25 cellular contexts compared by ENCODE assay signal in the genomic region with DNA sequence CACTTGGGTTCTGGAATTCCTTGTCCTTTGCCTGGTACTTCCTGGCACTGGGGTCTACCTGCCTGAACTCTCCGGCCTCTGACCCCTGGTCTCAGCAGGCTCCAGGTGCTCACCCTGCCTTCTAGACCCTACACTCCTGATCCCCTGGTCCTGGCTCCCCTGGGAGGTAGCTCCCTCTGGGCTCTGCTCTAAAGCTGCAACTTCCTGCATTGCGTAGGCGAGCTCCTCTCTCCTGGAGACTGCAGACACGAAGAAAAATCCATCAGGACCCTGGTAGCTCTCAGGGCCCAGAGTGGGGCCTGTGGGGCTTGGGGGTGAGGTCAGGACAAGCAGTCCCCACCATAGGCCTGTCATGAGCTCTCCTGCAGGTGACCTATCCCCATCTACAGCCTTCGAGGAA. TPM values are rescaled to one million over a fixed set of nuclear protein-coding genes. Genes with fewer than 3 reads are reported as not detected.
DNase-seq lines count a peak whose midpoint lies in the region; ATAC-seq, FAIRE-seq and TF ChIP-seq lines count a peak whose summit lies in the region.
"Had no signal": no experiment of that assay in that cellular context is flagged by ENCODE, and none has a peak within 500 bp of the region (broad histone marks: within the 10 kb centered on the region; RNA-seq: fewer than 3 reads in every experiment).

No MANE protein-coding gene starts in this region.

- no peak for DNase-seq in CD4-positive, CD25-positive, alpha-beta regulatory T cell
- DNase-seq in RWPE1 (ENCODE audit: low spot score) (no peak), kidney (peak; percentile 51), trophoblast cell (no peak), frontal cortex (ENCODE audit: low spot score in 2 of 2) (no peak), iPS-NIHi7 (ENCODE audit: extremely low spot score) (no peak), gastrocnemius medialis (no peak)
- DNase-seq: activated CD4-positive, alpha-beta T cell treated with anti-CD3 and anti-CD28 coated beads, Interleukin-2, amount 50 U/mL, for 4 hours; activated gamma-delta T cell treated with Interleukin-2 at 50 U/mL for 16 hours; amygdala; GOT3; kidney glomerular epithelial cell; MG63; NCI-H1694; NCI-H69; nucleus accumbens; PC-9; retina had no signal

- no peak overlapping the region for H3K4me3 ChIP-seq in CD4-positive, CD25-positive, alpha-beta regulatory T cell (ENCODE audit: low read depth, low read length)
- no peak overlapping the region for H3K4me3 ChIP-seq in kidney (ENCODE audit: low read length in 2 of 2)
- H3K4me3 ChIP-seq in trophoblast cell (ENCODE audit: low read depth, low read length) = no peak overlapping the region
- H3K4me3 ChIP-seq in gastrocnemius medialis = no peak overlapping the region
- H3K4me3 ChIP-seq: MG63, PC-9, SJCRH30 had no signal

- no peak overlapping the region for H3K27ac ChIP-seq in CD4-positive, CD25-positive, alpha-beta regulatory T cell (ENCODE audit: insufficient read depth, low read length, poor library complexity, severe bottlenecking)
- H3K27ac ChIP-seq in RWPE1 = peak overlapping the region; percentile 100; the same call in 1 of the 2 replicates
- no peak overlapping the region for H3K27ac ChIP-seq in kidney (ENCODE audit: low read depth in 2 of 2, low read length in 2 of 2)
- no peak overlapping the region for H3K27ac ChIP-seq in trophoblast cell (ENCODE audit: low read depth, low read length)
- no peak overlapping the region for H3K27ac ChIP-seq in gastrocnemius medialis
- H3K27ac ChIP-seq: epithelial cell of prostate, PC-9, SJCRH30 had no signal

- peak overlapping the region in 2 of 3 donors; percentile 42 to 82 for H3K27ac Mint-ChIP-seq in CD4-positive, CD25-positive, alpha-beta regulatory T cell
- H3K27ac Mint-ChIP-seq: T-helper 1 cell treated with Interleukin-12 subunit alpha and Interleukin-12 subunit beta and Interleukin-4 antibody, amounts not matched to agents 30 μg/mL and 1 μg/mL, for 36 hours had no signal

- no peak for TF ChIP-seq POLR2A in gastrocnemius medialis (IDR thresholded peaks at IDR 0.05)

- H3K4me1 ChIP-seq in CD4-positive, CD25-positive, alpha-beta regulatory T cell (ENCODE audit: control insufficient read depth, insufficient read depth, low read length, poor library complexity, severe bottlenecking) = peaks cover 23% of the 10 kb centered on the region
- H3K4me1 ChIP-seq in kidney (ENCODE audit: control insufficient read depth in 1 of 2, insufficient read depth in 1 of 2, low read depth in 1 of 2, low read length in 2 of 2) (peaks cover 6 to 20% of the 10 kb centered on the region in 2 donors), trophoblast cell (ENCODE audit: control insufficient read depth in 1 of 2, insufficient read depth in 2 of 2, low read length in 2 of 2) (peaks cover 20 to 34% of the 10 kb centered on the region in 2 experiments), gastrocnemius medialis (peaks cover 16 to 28% of the 10 kb centered on the region in 2 donors)

- TF ChIP-seq CTCF in RWPE1 (conservative IDR thresholded peaks at IDR 0.05; ENCODE audit: low read depth) (no peak), kidney (IDR thresholded peaks at IDR 0.05; ENCODE audit: borderline replicate concordance, extremely low read depth, insufficient read depth) (no peak), gastrocnemius medialis (IDR thresholded peaks at IDR 0.05 in 4 of 5, conservative IDR thresholded peaks at IDR 0.05 in 1 of 5) (no peak)

- H2BK5ac ChIP-seq in trophoblast cell (ENCODE audit: low read depth, low read length, poor library complexity) = no peak overlapping the region

- H3K36me3 Mint-ChIP-seq in CD4-positive, CD25-positive, alpha-beta regulatory T cell = no peaks in the 10 kb centered on the region

- CTCF ChIA-PET in RWPE1 (lab: Yijun Ruan, JAX) = interaction anchor here (0.6 to 2.9 kb wide), 3 partner anchors 9 to 24 kb away, joined by 3 to 11 read pairs (median 7); no protein-coding TSS in a partner anchor

- no peaks in the 10 kb centered on the region for H3K36me3 ChIP-seq in CD4-positive, CD25-positive, alpha-beta regulatory T cell (ENCODE audit: control insufficient read depth, insufficient read depth, low read length)
- H3K36me3 ChIP-seq in kidney (ENCODE audit: control insufficient read depth in 1 of 2, insufficient read depth in 2 of 2, low read length in 2 of 2) = no peaks in the 10 kb centered on the region
- H3K36me3 ChIP-seq in trophoblast cell (ENCODE audit: control insufficient read depth in 1 of 2, insufficient read depth in 2 of 2, low read length in 2 of 2) = peaks cover 0 to 5% of the 10 kb centered on the region in 2 experiments
- no peaks in the 10 kb centered on the region for H3K36me3 ChIP-seq in gastrocnemius medialis
- H3K36me3 ChIP-seq: MG63, SJCRH30 had no signal

- no peak overlapping the region for H2AFZ ChIP-seq in trophoblast cell (ENCODE audit: insufficient read depth, low read length, poor library complexity)
- H2AFZ ChIP-seq: PC-9 had no signal

- no peak overlapping the region for H2BK120ac ChIP-seq in trophoblast cell (ENCODE audit: insufficient read depth, low read length, poor library complexity)

- intact Hi-C loops in kidney (cut with DNase I) = no loop called here
- intact Hi-C loops in gastrocnemius medialis (cut with DNase I; ENCODE audit: low total_unique reads) = no loop called here

- no peak overlapping the region for H4K12ac ChIP-seq in trophoblast cell (ENCODE audit: low read depth, low read length)

- H3K4me3 Mint-ChIP-seq in CD4-positive, CD25-positive, alpha-beta regulatory T cell = peak overlapping the region in 2 of 4 donors; percentile 22 to 57
- H3K4me3 Mint-ChIP-seq: T-helper 1 cell treated with Interleukin-12 subunit alpha and Interleukin-12 subunit beta and Interleukin-4 antibody, amounts not matched to agents 30 μg/mL and 1 μg/mL, for 36 hours had no signal

- H3K9me3 ChIP-seq in CD4-positive, CD25-positive, alpha-beta regulatory T cell (ENCODE audit: control insufficient read depth in 2 of 2, low read length in 2 of 2) = no peaks in the 10 kb centered on the region
- H3K9me3 ChIP-seq in kidney (ENCODE audit: control insufficient read depth in 1 of 2, low read length in 2 of 2) (no peaks in the 10 kb centered on the region), trophoblast cell (ENCODE audit: insufficient read depth, low read depth, low read length) (no peaks in the 10 kb centered on the region), gastrocnemius medialis (no peaks in the 10 kb centered on the region)
- H3K9me3 ChIP-seq: MG63, SJCRH30 had no signal

- no peak overlapping the region for H3K9ac ChIP-seq in kidney (ENCODE audit: low read length in 2 of 2)
- H3K9ac ChIP-seq in trophoblast cell (ENCODE audit: low read length) = no peak overlapping the region

- H3K27me3 ChIP-seq in CD4-positive, CD25-positive, alpha-beta regulatory T cell (ENCODE audit: control insufficient read depth, insufficient read depth, low read length) = no peaks in the 10 kb centered on the region
- H3K27me3 ChIP-seq in trophoblast cell (ENCODE audit: insufficient read depth, low read length) (no peaks in the 10 kb centered on the region), gastrocnemius medialis (peaks cover 0 to 11% (median 9%) of the 10 kb centered on the region in 3 donors)
- H3K27me3 ChIP-seq: MG63 had no signal

- no peak overlapping the region for H3K14ac ChIP-seq in trophoblast cell (ENCODE audit: low read length)

- H3K4me2 ChIP-seq in trophoblast cell (ENCODE audit: low read length) = no peak overlapping the region
- H3K4me2 ChIP-seq: PC-9 had no signal

- H3K9me3 Mint-ChIP-seq in CD4-positive, CD25-positive, alpha-beta regulatory T cell = no peaks in the 10 kb centered on the region
- H3K9me3 Mint-ChIP-seq: T-helper 1 cell treated with Interleukin-12 subunit alpha and Interleukin-12 subunit beta and Interleukin-4 antibody, amounts not matched to agents 30 μg/mL and 1 μg/mL, for 36 hours had no signal

- peaks cover 0 to 30% (median 5%) of the 10 kb centered on the region in 4 donors for H3K4me1 Mint-ChIP-seq in CD4-positive, CD25-positive, alpha-beta regulatory T cell

- no peak overlapping the region for H3K18ac ChIP-seq in trophoblast cell (ENCODE audit: low read length)

- WGBS in trophoblast cell (ENCODE audit: extremely low coverage, insufficient coverage, insufficient read length) = no CpG with 5 or more reads among the region's 5 CpGs

- H4K91ac ChIP-seq in trophoblast cell (ENCODE audit: low read depth, low read length) = peak overlapping the region; percentile 23

- H3K79me1 ChIP-seq in trophoblast cell (ENCODE audit: low read length) = peaks cover 13% of the 10 kb centered on the region

- H2BK12ac ChIP-seq in trophoblast cell (ENCODE audit: low read length) = peak overlapping the region; percentile 10

- H2AK5ac ChIP-seq in trophoblast cell (ENCODE audit: low read length) = no peak overlapping the region

- no peak overlapping the region for H3K23ac ChIP-seq in trophoblast cell (ENCODE audit: low read length)

- FAIRE-seq in kidney (lab: Jason Lieb, UNC) (no peak), frontal cortex (lab: Jason Lieb, UNC) (no peak)

- in situ Hi-C loops in gastrocnemius medialis (cut with MboI; ENCODE audit: low sequenced_read_pairs in 4 of 4) = loop anchor here in 1 of 4 donors (25.0 kb wide), 1 partner anchor 138 kb away; no protein-coding TSS in a partner anchor

- H3K79me2 ChIP-seq in trophoblast cell (ENCODE audit: control insufficient read depth, insufficient read depth, low read length, poor library complexity) = peaks cover 6% of the 10 kb centered on the region

- no peak for ATAC-seq in CD4-positive, CD25-positive, alpha-beta regulatory T cell (ENCODE audit: low read depth in 2 of 2)
- ATAC-seq in GM21529 (IDR thresholded peaks at IDR 0.05; ENCODE audit: unreplicated experiment) = no peak
- no peak for ATAC-seq in gastrocnemius medialis

- POLR2A ChIA-PET in RWPE1 (lab: Yijun Ruan, JAX; ENCODE audit: low non-redundant PET) = no interaction called here

- peaks cover 8% of the 10 kb centered on the region for H3K27me3 Mint-ChIP-seq in CD4-positive, CD25-positive, alpha-beta regulatory T cell

- no peak overlapping the region for H4K8ac ChIP-seq in trophoblast cell (ENCODE audit: low read depth, low read length)

- no peak overlapping the region for H3K4ac ChIP-seq in trophoblast cell (ENCODE audit: low read depth, low read length)

RNA-seq across cellular contexts. Expression of gene PLEKHG5, which starts 7.9 kb away (rescaled TPM):
- total RNA-seq in CD4-positive, CD25-positive, alpha-beta regulatory T cell = 5.0 TPM
- polyA plus RNA-seq in CD4-positive, CD25-positive, alpha-beta regulatory T cell = 1 to 10 TPM in 1 of 4 donors, under 1 TPM in 2, not detected in 1; 0.65 to 1.0 (median 0.68) TPM
- total RNA-seq in kidney (14.0 TPM), frontal cortex (24.9 TPM), gastrocnemius medialis (1 to 10 TPM; 1.2 to 2.3 (median 1.6) TPM)
- polyA plus RNA-seq in kidney (ENCODE audit: insufficient read depth, low read depth, low replicate concordance) = 4.4 TPM
- polyA plus RNA-seq in trophoblast cell (2013) = 31.1 and 31.3 TPM in 2 replicates

RNA-seq across cellular contexts. Expression of gene TNFRSF25, which starts 33.3 kb away (rescaled TPM):
- 258 TPM for total RNA-seq in CD4-positive, CD25-positive, alpha-beta regulatory T cell
- 10 to 100 TPM; 23.3 to 32.8 (median 31.0) TPM for polyA plus RNA-seq in CD4-positive, CD25-positive, alpha-beta regulatory T cell
- 13.8 TPM for total RNA-seq in kidney
- polyA plus RNA-seq in kidney (ENCODE audit: insufficient read depth, low read depth, low replicate concordance) = 7.6 TPM
- 22.6 and 23.0 TPM in 2 replicates for polyA plus RNA-seq in trophoblast cell (2013)
- 9.0 TPM for total RNA-seq in frontal cortex
- 1 to 10 TPM; 1.0 to 4.2 (median 2.7) TPM for total RNA-seq in gastrocnemius medialis

RNA-seq across cellular contexts. Expression of gene NOL9, which starts 55.0 kb away (rescaled TPM):
- 74.7 TPM for total RNA-seq in CD4-positive, CD25-positive, alpha-beta regulatory T cell
- 10 to 100 TPM; 11.0 to 23.0 (median 18.9) TPM for polyA plus RNA-seq in CD4-positive, CD25-positive, alpha-beta regulatory T cell
- 28.7 TPM for total RNA-seq in kidney
- polyA plus RNA-seq in kidney (ENCODE audit: insufficient read depth, low read depth, low replicate concordance) = 4.3 TPM
- 12.2 and 12.5 TPM in 2 replicates for polyA plus RNA-seq in trophoblast cell (2013)
- 35.9 TPM for total RNA-seq in frontal cortex
- total RNA-seq in gastrocnemius medialis = 10 to 100 TPM; 13.6 to 33.0 (median 21.9) TPM

RNA-seq across cellular contexts. Expression of gene TAS1R1, which starts 55.8 kb away (rescaled TPM):
- not detected for total RNA-seq in CD4-positive, CD25-positive, alpha-beta regulatory T cell
- polyA plus RNA-seq in CD4-positive, CD25-positive, alpha-beta regulatory T cell = under 1 TPM in 1 of 4 donors, not detected in 3; 0.09 TPM
- not detected for total RNA-seq in kidney
- not detected for polyA plus RNA-seq in kidney (ENCODE audit: insufficient read depth, low read depth, low replicate concordance)
- not detected in 2 replicates for polyA plus RNA-seq in trophoblast cell (2013)
- not detected for total RNA-seq in frontal cortex
- not detected for total RNA-seq in gastrocnemius medialis
- total RNA-seq: cardiac septum, mesenteric fat pad, PC-9 had no signal
- polyA plus RNA-seq: thymus had no signal

Comparison
In these comparisons a context has a peak if more than half of its experiments do, and no peak if none do; other contexts are left out.
1. RNA of gene TNFRSF25, which starts 33.3 kb away (total RNA-seq): 258 TPM in CD4-positive, CD25-positive, alpha-beta regulatory T cell (single experiment); 13.8 TPM in kidney (single experiment), 9.0 TPM in frontal cortex (single experiment) and 1.0 to 4.2 TPM in gastrocnemius medialis; every median in the first group is over 10 times any median in the second.